17 cellular contexts compared by ENCODE assay signal in genomic region chr2:156398176-156398575, GRCh38.
"Had no signal": no experiment of that assay in that cellular context is flagged by ENCODE, and none has a peak within 500 bp of the region (broad histone marks: within the 10 kb centered on the region; RNA-seq: fewer than 3 reads in every experiment).

No MANE protein-coding gene starts in this region.

- ATAC-seq: activated CD4-positive, alpha-beta T cell treated with anti-CD3 and anti-CD28 coated beads for 36 hours; activated T-helper 17 cell treated with anti-CD3 and anti-CD28 coated beads, Interleukin-2, amount 50 U/mL, for 72 hours; left ventricle myocardium superior; sciatic nerve; SK-N-SH treated with all-trans-retinoic acid at 6 μM for 48 hours had no signal

- H3K27ac Mint-ChIP-seq: activated naive CD4-positive, alpha-beta T cell treated with anti-CD3 and anti-CD28 coated beads, Interleukin-2, amount 50 U/mL, for 24 hours; activated T-helper 17 cell treated with anti-CD3 and anti-CD28 coated beads, Interleukin-2, amount 50 U/mL, for 72 hours; stimulated activated naive CD8-positive, alpha-beta T cell treated with anti-CD3 and anti-CD28 coated beads, Interleukin-15, Interleukin-2, amounts not matched to agents 100 ng/mL and 50 ng/mL, for 24 hours had no signal

- H3K36me3 ChIP-seq: colonic mucosa, esophagus squamous epithelium, ovary, suprapubic skin had no signal

- H3K27ac ChIP-seq: colonic mucosa, ovary, suprapubic skin had no signal

- H3K9me3 Mint-ChIP-seq: activated naive CD4-positive, alpha-beta T cell treated with anti-CD3 and anti-CD28 coated beads, Interleukin-2, amount 50 U/mL, for 24 hours; activated T-helper 17 cell treated with anti-CD3 and anti-CD28 coated beads, Interleukin-2, amount 50 U/mL, for 72 hours; stimulated activated naive CD8-positive, alpha-beta T cell treated with anti-CD3 and anti-CD28 coated beads, Interleukin-15, Interleukin-2, amounts not matched to agents 100 ng/mL and 50 ng/mL, for 24 hours had no signal

- H3K27me3 Mint-ChIP-seq: activated CD4-positive, alpha-beta T cell treated with anti-CD3 and anti-CD28 coated beads for 36 hours; activated naive CD4-positive, alpha-beta T cell treated with anti-CD3 and anti-CD28 coated beads, Interleukin-2, amount 50 U/mL, for 24 hours; activated T-helper 17 cell treated with anti-CD3 and anti-CD28 coated beads, Interleukin-2, amount 50 U/mL, for 72 hours; stimulated activated naive CD8-positive, alpha-beta T cell treated with anti-CD3 and anti-CD28 coated beads, Interleukin-15, Interleukin-2, amounts not matched to agents 100 ng/mL and 50 ng/mL, for 24 hours had no signal

- H3K27me3 ChIP-seq: colonic mucosa, esophagus squamous epithelium, hepatocyte, ovary, suprapubic skin had no signal

- H3K9me3 ChIP-seq: colonic mucosa, esophagus squamous epithelium, ovary, suprapubic skin had no signal

- H3K79me2 ChIP-seq: hepatocyte had no signal

- H3K4me3 Mint-ChIP-seq: activated CD4-positive, alpha-beta T cell treated with anti-CD3 and anti-CD28 coated beads for 36 hours had no signal

- DNase-seq: activated CD4-positive, alpha-beta T cell treated with anti-CD3 and anti-CD28 coated beads for 36 hours; amniotic stem cell; central memory CD4-positive, alpha-beta T cell; colonic mucosa; esophagus squamous epithelium; kidney; left ventricle myocardium superior; mesendoderm; ovary; trophoblast cell had no signal

- H3K4me3 ChIP-seq: colonic mucosa, esophagus squamous epithelium, hepatocyte, ovary, suprapubic skin had no signal

- H3K36me3 Mint-ChIP-seq: activated naive CD4-positive, alpha-beta T cell treated with anti-CD3 and anti-CD28 coated beads, Interleukin-2, amount 50 U/mL, for 24 hours had no signal

- H2AFZ ChIP-seq: hepatocyte had no signal
